ENCODE assay signal across 22 cellular contexts in genomic region chr6:109878291-109878690, GRCh38.
"Had no signal": no experiment of that assay in that cellular context is flagged by ENCODE, and none has a peak within 500 bp of the region (broad histone marks: within the 10 kb centered on the region; RNA-seq: fewer than 3 reads in every experiment).

No MANE protein-coding gene starts in this region.

- H3K4me3 ChIP-seq: body of pancreas, colonic mucosa, lung, psoas muscle, right lobe of liver, thyroid gland, vagina had no signal

- H3K4me1 ChIP-seq: body of pancreas, colonic mucosa, psoas muscle, right lobe of liver had no signal

- H3K27me3 ChIP-seq: body of pancreas, colonic mucosa, right lobe of liver, thyroid gland, vagina had no signal

- H3K9me3 Mint-ChIP-seq: activated naive CD8-positive, alpha-beta T cell treated with anti-CD3 and anti-CD28 coated beads for 36 hours had no signal

- H3K4me1 Mint-ChIP-seq: activated naive CD8-positive, alpha-beta T cell treated with anti-CD3 and anti-CD28 coated beads for 36 hours; T-cell had no signal

- H3K27ac Mint-ChIP-seq: activated naive CD8-positive, alpha-beta T cell treated with anti-CD3 and anti-CD28 coated beads for 36 hours; naive thymus-derived CD8-positive, alpha-beta T cell; T-cell had no signal

- ATAC-seq: activated CD4-positive, CD25-positive, alpha-beta regulatory T cell treated with anti-CD3 and anti-CD28 coated beads, Interleukin-2, amount 50 U/mL, for 24 hours; body of pancreas; left colon; naive thymus-derived CD8-positive, alpha-beta T cell; psoas muscle; T-cell had no signal

- DNase-seq: activated CD4-positive, alpha-beta T cell treated with anti-CD3 and anti-CD28 coated beads, Interleukin-2, amount 50 U/mL, for 1 hour; activated CD8-positive, alpha-beta memory T cell treated with anti-CD3 and anti-CD28 coated beads for 24 hours; activated gamma-delta T cell treated with Interleukin-2 at 50 U/mL for 16 hours; activated naive CD8-positive, alpha-beta T cell treated with anti-CD3 and anti-CD28 coated beads for 36 hours; amygdala; body of pancreas; central memory CD4-positive, alpha-beta T cell; colonic mucosa; foreskin melanocyte; head of caudate nucleus; left colon; naive thymus-derived CD8-positive, alpha-beta T cell; psoas muscle; right lobe of liver; stimulated activated CD4-positive, alpha-beta T cell treated with anti-CD3 and anti-CD28 coated beads, Interleukin-12 subunit alpha, Interleukin-12 subunit beta, amount 100 ng/mL, for 4 hours; stimulated activated CD4-positive, alpha-beta T cell treated with anti-CD3 and anti-CD28 coated beads, Interleukin-2, amount 100 ng/mL, for 24 hours; T-cell; T-helper 9 cell; thyroid gland had no signal

- H3K4me3 Mint-ChIP-seq: activated naive CD8-positive, alpha-beta T cell treated with anti-CD3 and anti-CD28 coated beads for 36 hours; naive thymus-derived CD8-positive, alpha-beta T cell; T-cell had no signal

- H3K27ac ChIP-seq: body of pancreas, colonic mucosa, psoas muscle, right lobe of liver, thyroid gland had no signal

- H3K36me3 Mint-ChIP-seq: activated naive CD8-positive, alpha-beta T cell treated with anti-CD3 and anti-CD28 coated beads for 36 hours; naive thymus-derived CD8-positive, alpha-beta T cell; T-cell had no signal

- H3K36me3 ChIP-seq: colonic mucosa, right lobe of liver, thyroid gland, vagina had no signal

- H3K9me3 ChIP-seq: body of pancreas, colonic mucosa, psoas muscle, right lobe of liver, thyroid gland, vagina had no signal
